Comparison of ENCODE assay signal across 28 cellular contexts in the genomic region with DNA sequence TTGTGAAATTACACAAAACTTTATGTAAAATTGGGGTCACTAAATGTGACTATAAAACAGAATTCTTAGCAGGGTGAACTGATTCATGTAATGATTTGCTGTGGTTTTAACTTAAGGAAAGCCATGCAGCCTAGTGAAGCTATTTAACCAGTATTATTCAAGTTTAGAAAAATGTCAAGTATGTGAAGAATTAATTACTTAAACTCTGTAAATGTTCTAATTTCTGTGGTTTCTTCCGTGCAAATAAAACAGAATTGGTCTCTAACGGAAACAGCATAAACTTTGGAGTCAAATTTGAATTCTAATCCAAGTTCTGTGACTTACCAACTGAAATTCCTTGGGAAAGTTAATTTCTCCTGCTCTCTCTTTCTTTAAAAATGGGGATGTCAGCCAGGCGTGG. TPM values are rescaled to one million over a fixed set of nuclear protein-coding genes. Genes with fewer than 3 reads are reported as not detected.
DNase-seq lines count a peak whose midpoint lies in the region; ATAC-seq and TF ChIP-seq lines count a peak whose summit lies in the region.
"Had no signal": no experiment of that assay in that cellular context is flagged by ENCODE, and none has a peak within 500 bp of the region (broad histone marks: within the 10 kb centered on the region; RNA-seq: fewer than 3 reads in every experiment).

No MANE protein-coding gene starts in this region.

- DNase-seq in A172 (ENCODE audit: low spot score) (peak; percentile 21), GM04504 (ENCODE audit: low read depth) (peak; percentile 48), astrocyte of the cerebellum (ENCODE audit: low read depth) (peak; percentile 38), iris pigment epithelial cell (ENCODE audit: low read depth) (peak; percentile 55), HuH-7 (ENCODE audit: low spot score) (no peak), DMS53 treated with DMSO at 0.1 percent for 48 hours (lab: John Stamatoyannopoulos, UW; ENCODE audit: unreplicated experiment) (no peak)
- DNase-seq in activated naive CD4-positive, alpha-beta T cell treated with Interleukin-2 at 50 U/mL for 16 hours, result no peak
- DNase-seq: activated CD4-positive, alpha-beta memory T cell treated with anti-CD3 and anti-CD28 coated beads for 36 hours; activated CD8-positive, alpha-beta memory T cell treated with anti-CD3 and anti-CD28 coated beads, Interleukin-2, amount 50 U/mL, for 48 hours; activated naive CD8-positive, alpha-beta T cell treated with anti-CD3 and anti-CD28 coated beads, Interleukin-2, amount 10 ng/mL, durations not matched to agents 7 days and 5 days; COR-L47; GOT3; KG1; MV-4-11; NCI-H1694; NCI-H2171; NCI-H524 treated with DMSO at 0.1 percent for 48 hours; posterior cingulate gyrus; right lobe of liver; SIG-M5; stimulated activated CD4-positive, alpha-beta T cell treated with anti-CD3 and anti-CD28 coated beads, Interleukin-15, amount 100 ng/mL, for 24 hours; stomach had no signal

- no peak overlapping the region for H3K4me3 ChIP-seq in astrocyte of the cerebellum (ENCODE audit: low read depth, low read length)
- H3K4me3 ChIP-seq: BLaER1 treated with 17β-estradiol and CSF1 and Interleukin-3, amounts not matched to agents 10 nM and 100 nM; colonic mucosa; esophagus muscularis mucosa; lung; right lobe of liver; stomach; tibial nerve had no signal

- TF ChIP-seq CTCF in astrocyte of the cerebellum (IDR thresholded peaks at IDR 0.05; ENCODE audit: low read depth, low read length, missing control alignments), result no peak

- in situ Hi-C loops in astrocyte of the cerebellum (cut with HindIII; ENCODE audit: low sequenced_read_pairs), result no loop called here

- no peak for ATAC-seq in GM21723 (IDR thresholded peaks at IDR 0.05; ENCODE audit: unreplicated experiment)
- ATAC-seq: right lobe of liver had no signal

RNA-seq across cellular contexts. Expression of a gene that starts 13.3 kb away (rescaled TPM):
- 53.5 and 57.7 TPM in 2 replicates for total RNA-seq in A172 (2014; rRNA removed; shearing (Covaris generic))

RNA-seq across cellular contexts. Expression of a gene that starts 33.4 kb away (rescaled TPM):
- 28.8 and 34.6 TPM in 2 replicates for total RNA-seq in A172 (2014; rRNA removed; shearing (Covaris generic))

Comparison
In these comparisons a context has a peak if more than half of its experiments do, and no peak if none do; other contexts are left out.
1. DNase-seq: peak in A172 (single experiment), GM04504 (single experiment), astrocyte of the cerebellum (single experiment) and iris pigment epithelial cell (single experiment); none in HuH-7 (single experiment), activated naive CD4-positive, alpha-beta T cell treated with Interleukin-2 at 50 U/mL for 16 hours (single experiment) and DMS53 treated with DMSO at 0.1 percent for 48 hours (single experiment).